Comparison of ENCODE assay signal across 6 cellular contexts in genomic region chr7:63572956-63573355, GRCh38.
DNase-seq lines count a peak whose midpoint lies in the region; ATAC-seq and TF ChIP-seq lines count a peak whose summit lies in the region.
"Not testable (repeated sequence)": the region's sequence is repeated elsewhere in the genome, so short reads cannot be mapped to it uniquely, and the experiment has no call there.

No MANE protein-coding gene starts in this region.

- not testable (repeated sequence) for H3K27ac ChIP-seq in prostate gland

- H3K9me3 ChIP-seq in prostate gland: not testable (repeated sequence)

- H3K4me1 ChIP-seq in prostate gland (replicated peaks): not testable (repeated sequence)

- H3K4me3 Mint-ChIP-seq in type B pancreatic cell: not testable (repeated sequence)

- H3K27me3 Mint-ChIP-seq in type B pancreatic cell: not testable (repeated sequence)

- H3K9me3 Mint-ChIP-seq in type B pancreatic cell: not testable (repeated sequence)

- not testable (repeated sequence) for TF ChIP-seq CTCF in prostate gland (IDR thresholded peaks at IDR 0.05); type B pancreatic cell (conservative IDR thresholded peaks at IDR 0.05)

- DNase-seq in RPMI8226: peak; percentile 8
- peak; percentile 4 for DNase-seq in dedifferentiated amniotic fluid mesenchymal stem cell (ENCODE audit: extremely low spot score)
- DNase-seq in left lobe of liver (ENCODE audit: low spot score): peak; percentile 42
- DNase-seq in mesenteric fat pad (ENCODE audit: low spot score): peak; percentile 88
- peak; percentile 3 for DNase-seq in prostate gland (ENCODE audit: low spot score)
- DNase-seq in type B pancreatic cell (ENCODE audit: extremely low spot score, unreplicated experiment): peak; percentile 54

- not testable (repeated sequence) for TF ChIP-seq POLR2A in prostate gland (IDR thresholded peaks at IDR 0.05)

- not testable (repeated sequence) for H3K4me1 Mint-ChIP-seq in type B pancreatic cell (ENCODE audit: unreplicated experiment)

- H3K36me3 Mint-ChIP-seq in type B pancreatic cell: not testable (repeated sequence)

- intact Hi-C loops in prostate gland (cut with DNase I): not testable (repeated sequence)

- not testable (repeated sequence) for H3K27ac Mint-ChIP-seq in type B pancreatic cell

- H3K4me3 ChIP-seq in prostate gland: not testable (repeated sequence)

- H3K36me3 ChIP-seq in prostate gland: not testable (repeated sequence)

- 85% methylated on average over 22 of the region's 23 CpGs for WGBS in prostate gland

- not testable (repeated sequence) for H3K27me3 ChIP-seq in prostate gland (replicated peaks; ENCODE audit: insufficient read depth)

- not testable (repeated sequence) for ATAC-seq in left lobe of liver

Comparison
In these comparisons a context has a peak if more than half of its experiments do, and no peak if none do; other contexts are left out.
1. DNase-seq: peak in every context shown above with its lines; median percentile 88 in mesenteric fat pad; 54 in type B pancreatic cell; 42 in left lobe of liver; 8 in RPMI8226; 4 in dedifferentiated amniotic fluid mesenchymal stem cell; 3 in prostate gland.